Comparison of ENCODE assay signal across 10 cellular contexts in the genomic region with DNA sequence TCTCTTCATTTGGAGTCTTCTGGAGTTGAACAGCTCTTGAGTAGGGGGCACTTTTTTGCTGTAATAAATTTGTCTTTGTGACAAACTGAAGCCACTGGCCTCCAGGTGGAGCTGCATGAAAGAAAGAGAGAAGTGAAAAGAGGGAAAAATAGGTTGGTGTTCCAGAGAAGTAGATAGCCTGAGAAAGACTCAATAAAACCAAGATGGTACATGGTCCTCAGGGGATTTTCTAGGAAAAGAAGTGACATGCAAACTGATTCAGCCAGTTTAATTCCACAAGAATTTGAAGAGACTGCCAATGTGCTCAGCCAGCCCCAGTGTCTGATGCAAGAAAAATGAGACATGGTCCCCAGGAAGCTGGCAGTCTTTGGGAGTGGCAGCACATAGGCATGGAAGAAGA.
DNase-seq lines count a peak whose midpoint lies in the region; ATAC-seq and TF ChIP-seq lines count a peak whose summit lies in the region.
"Had no signal": no experiment of that assay in that cellular context is flagged by ENCODE, and none has a peak within 500 bp of the region (broad histone marks: within the 10 kb centered on the region; RNA-seq: fewer than 3 reads in every experiment).

No MANE protein-coding gene starts in this region.

- ATAC-seq in body of pancreas: no peak
- ATAC-seq in HG02938 (IDR thresholded peaks at IDR 0.05; ENCODE audit: unreplicated experiment): no peak

- no peak for TF ChIP-seq POLR2A in body of pancreas (IDR thresholded peaks at IDR 0.05)

- H3K27me3 ChIP-seq in MG63: no peaks in the 10 kb centered on the region
- no peaks in the 10 kb centered on the region for H3K27me3 ChIP-seq in body of pancreas
- H3K27me3 ChIP-seq: BLaER1 had no signal

- peaks cover 10% of the 10 kb centered on the region for H3K4me1 ChIP-seq in body of pancreas
- H3K4me1 ChIP-seq: BLaER1 had no signal

- no peaks in the 10 kb centered on the region for H3K36me3 ChIP-seq in MG63
- no peaks in the 10 kb centered on the region for H3K36me3 ChIP-seq in body of pancreas (replicated peaks in 1 of 2; ENCODE audit: insufficient read depth in 1 of 2, low read depth in 2 of 2)
- H3K36me3 ChIP-seq: BLaER1 had no signal

- H3K9me3 ChIP-seq in MG63: peaks cover 8% of the 10 kb centered on the region
- H3K9me3 ChIP-seq in body of pancreas: no peaks in the 10 kb centered on the region
- H3K9me3 ChIP-seq: BLaER1 had no signal

- H3K4me3 ChIP-seq in MG63 (no peak overlapping the region), body of pancreas (no peak overlapping the region)
- H3K4me3 ChIP-seq: BLaER1 had no signal

- DNase-seq in NCI-H1105 treated with DMSO at 0.1 percent for 48 hours (lab: John Stamatoyannopoulos, UW) (peak; percentile 55), NCI-H1105 (lab: John Stamatoyannopoulos, UW) (no peak), MG63 (peak; percentile 70), body of pancreas (peak in 3 of 4 donors; percentile 16 to 21 (median 19)), kidney tubule cell (ENCODE audit: low spot score) (peak; percentile 62), foreskin melanocyte (no peak), middle frontal gyrus (ENCODE audit: extremely low spot score, low spot score) (no peak)
- DNase-seq: activated B cell treated with CpG ODN at 0.5 μM for 24 hours had no signal

- intact Hi-C loops in body of pancreas (cut with DNase I): no loop called here

- no peak overlapping the region for H3K27ac ChIP-seq in body of pancreas
- H3K27ac ChIP-seq: BLaER1 had no signal

- TF ChIP-seq CTCF in body of pancreas (IDR thresholded peaks at IDR 0.05): peak in 5 of 7 experiments; percentile 30 to 53 (median 36)

Comparison
In these comparisons a context has a peak if more than half of its experiments do, and no peak if none do; other contexts are left out.
1. DNase-seq: peak in NCI-H1105 treated with DMSO at 0.1 percent for 48 hours (single experiment), MG63 (single experiment), body of pancreas (3 of 4) and kidney tubule cell (single experiment); none in NCI-H1105 (single experiment), foreskin melanocyte (single experiment) and middle frontal gyrus (single experiment).